Comparison of ENCODE assay signal across 12 cellular contexts in the genomic region with DNA sequence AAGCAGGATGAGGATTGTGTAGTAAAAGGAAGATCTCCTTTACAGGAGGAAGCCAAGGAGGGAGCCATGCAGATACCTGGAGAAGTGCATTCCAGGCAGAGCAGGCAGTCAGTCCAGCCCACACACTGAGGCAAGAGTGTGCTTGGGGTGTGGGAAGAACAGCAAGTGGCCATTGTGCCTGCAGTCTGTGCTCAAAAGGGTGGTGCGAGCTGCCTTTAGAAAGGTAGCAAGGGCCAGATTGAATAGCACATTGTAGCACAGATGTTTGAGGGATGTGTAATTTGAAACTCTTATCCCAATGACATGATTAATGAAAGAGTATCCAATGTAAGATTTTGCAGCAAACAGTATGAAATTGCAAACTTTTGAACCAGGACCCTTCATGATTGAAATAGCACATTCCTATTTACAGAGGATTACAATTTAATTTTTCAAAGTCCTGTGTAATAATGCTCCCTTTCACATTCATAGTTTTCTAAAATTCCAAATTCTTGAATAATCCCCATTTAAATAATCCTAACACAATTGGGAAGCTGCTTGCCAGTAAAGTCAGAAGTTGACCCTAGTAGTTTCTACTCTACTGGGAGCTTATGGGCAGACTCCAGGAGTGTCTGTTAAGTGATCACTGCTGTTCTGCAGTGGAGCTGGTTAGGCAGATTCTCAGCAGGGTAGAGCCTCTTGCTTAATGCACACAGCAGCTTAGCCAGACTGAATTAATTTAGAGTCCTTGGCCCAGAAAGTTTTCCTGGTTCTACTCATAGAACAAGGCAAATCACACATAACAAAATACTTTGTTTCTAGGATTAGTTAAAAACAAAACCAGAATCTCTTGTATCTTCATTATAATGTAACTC.
A peak's percentile ranks its signal among the peaks of the same experiment; 100 is the strongest.
DNase-seq lines count a peak whose midpoint lies in the region; ATAC-seq and TF ChIP-seq lines count a peak whose summit lies in the region.
"Had no signal": no experiment of that assay in that cellular context is flagged by ENCODE, and none has a peak within 500 bp of the region (broad histone marks: within the 10 kb centered on the region; RNA-seq: fewer than 3 reads in every experiment).

No MANE protein-coding gene starts in this region.

- no peak overlapping the region for H3K4ac ChIP-seq in trophoblast cell (ENCODE audit: low read depth, low read length)

- H4K12ac ChIP-seq in trophoblast cell (ENCODE audit: low read depth, low read length): no peak overlapping the region

- H3K4me2 ChIP-seq in trophoblast cell (ENCODE audit: low read length): no peak overlapping the region

- no peak overlapping the region for H2BK12ac ChIP-seq in trophoblast cell (ENCODE audit: low read length)

- H2AK5ac ChIP-seq in trophoblast cell (ENCODE audit: low read length): no peak overlapping the region

- H3K23ac ChIP-seq in trophoblast cell (ENCODE audit: low read length): no peak overlapping the region

- intact Hi-C loops in Right ventricle myocardium inferior (cut with DNase I): no loop called here
- intact Hi-C loops in left ventricle myocardium inferior (cut with micrococcal nuclease): no loop called here
- intact Hi-C loops in breast epithelium (cut with DNase I; ENCODE audit: low total_unique reads): loop anchor here (2.0 kb wide), 1 partner anchor 70 kb away; no protein-coding TSS in a partner anchor
- intact Hi-C loops in aorta (cut with DNase I): no loop called here

- H2BK5ac ChIP-seq in trophoblast cell (ENCODE audit: low read depth, low read length, poor library complexity): no peak overlapping the region

- no peaks in the 10 kb centered on the region for H3K27me3 ChIP-seq in left ventricle myocardium inferior (ENCODE audit: low read depth)
- no peaks in the 10 kb centered on the region for H3K27me3 ChIP-seq in breast epithelium
- no peaks in the 10 kb centered on the region for H3K27me3 ChIP-seq in layer of hippocampus (ENCODE audit: control insufficient read depth, insufficient read depth, low read length)
- no peaks in the 10 kb centered on the region for H3K27me3 ChIP-seq in aorta (ENCODE audit: control insufficient read depth in 1 of 2, insufficient read depth in 2 of 2, low read length in 1 of 2)
- H3K27me3 ChIP-seq in trophoblast cell (ENCODE audit: insufficient read depth, low read length): no peaks in the 10 kb centered on the region
- H3K27me3 ChIP-seq: pancreas had no signal

- H3K79me1 ChIP-seq in trophoblast cell (ENCODE audit: low read length): peaks cover 4% of the 10 kb centered on the region

- H3K79me2 ChIP-seq in trophoblast cell (ENCODE audit: control insufficient read depth, insufficient read depth, low read length, poor library complexity): no peaks in the 10 kb centered on the region

- H2BK120ac ChIP-seq in trophoblast cell (ENCODE audit: insufficient read depth, low read length, poor library complexity): no peak overlapping the region

- no peak for TF ChIP-seq CTCF in left ventricle myocardium inferior (IDR thresholded peaks at IDR 0.05; ENCODE audit: borderline replicate concordance)
- TF ChIP-seq CTCF in breast epithelium (IDR thresholded peaks at IDR 0.05): no peak

- peaks cover 29% of the 10 kb centered on the region for H3K4me1 ChIP-seq in left ventricle myocardium inferior
- peaks cover 4 to 26% of the 10 kb centered on the region in 2 donors for H3K4me1 ChIP-seq in breast epithelium
- H3K4me1 ChIP-seq in aorta (ENCODE audit: control insufficient read depth in 1 of 2, insufficient read depth in 2 of 2, low read length in 2 of 2): no peaks in the 10 kb centered on the region
- H3K4me1 ChIP-seq in trophoblast cell (ENCODE audit: control insufficient read depth in 1 of 2, insufficient read depth in 2 of 2, low read length in 2 of 2): peaks cover 14 to 18% of the 10 kb centered on the region in 2 experiments

- DNase-seq in Right ventricle myocardium inferior (ENCODE audit: missing footprints): no peak
- no peak for DNase-seq in left ventricle myocardium inferior
- DNase-seq in breast epithelium (ENCODE audit: low spot score in 2 of 2): no peak
- no peak for DNase-seq in aorta
- no peak for DNase-seq in trophoblast cell
- DNase-seq in DMS153 treated with DMSO at 0.1 percent for 48 hours (lab: John Stamatoyannopoulos, UW; ENCODE audit: unreplicated experiment): no peak
- no peak for DNase-seq in HuH-7.5 (ENCODE audit: low spot score)
- DNase-seq: NCI-H1930; pancreas; stimulated activated naive CD8-positive, alpha-beta T cell treated with anti-CD3 and anti-CD28 coated beads, Interleukin-15, Interleukin-2, amounts not matched to agents 100 U/mL and 50 U/mL, for 24 hours had no signal

- H3K36me3 ChIP-seq in left ventricle myocardium inferior (peaks cover 15% of the 10 kb centered on the region), breast epithelium (no peaks in the 10 kb centered on the region), aorta (ENCODE audit: control insufficient read depth in 1 of 2, insufficient read depth in 2 of 2, low read length in 1 of 2) (peaks cover 0 to 9% of the 10 kb centered on the region in 2 donors), trophoblast cell (ENCODE audit: control insufficient read depth in 1 of 2, insufficient read depth in 2 of 2, low read length in 2 of 2) (no peaks in the 10 kb centered on the region)
- H3K36me3 ChIP-seq: pancreas had no signal

- H3K14ac ChIP-seq in trophoblast cell (ENCODE audit: low read length): no peak overlapping the region

- H2AFZ ChIP-seq in trophoblast cell (ENCODE audit: insufficient read depth, low read length, poor library complexity): no peak overlapping the region

- no peaks in the 10 kb centered on the region for H3K9me3 ChIP-seq in left ventricle myocardium inferior (replicated peaks)
- H3K9me3 ChIP-seq in breast epithelium: no peaks in the 10 kb centered on the region
- no peaks in the 10 kb centered on the region for H3K9me3 ChIP-seq in aorta (ENCODE audit: control insufficient read depth, low read length)
- no peaks in the 10 kb centered on the region for H3K9me3 ChIP-seq in trophoblast cell (ENCODE audit: insufficient read depth, low read depth, low read length)
- H3K9me3 ChIP-seq: pancreas had no signal

- H4K91ac ChIP-seq in trophoblast cell (ENCODE audit: low read depth, low read length): no peak overlapping the region

- H3K9ac ChIP-seq in trophoblast cell (ENCODE audit: low read length): no peak overlapping the region

- no peak overlapping the region for H3K4me3 ChIP-seq in left ventricle myocardium inferior
- H3K4me3 ChIP-seq in breast epithelium: no peak overlapping the region
- no peak overlapping the region for H3K4me3 ChIP-seq in aorta (ENCODE audit: low read length in 2 of 2)
- no peak overlapping the region for H3K4me3 ChIP-seq in trophoblast cell (ENCODE audit: low read depth, low read length)
- H3K4me3 ChIP-seq: pancreas had no signal

- ATAC-seq in Right ventricle myocardium inferior (peak; percentile 73), aorta (ENCODE audit: low FRiP score) (peak; percentile 78)
- ATAC-seq: pancreas; stimulated activated naive CD8-positive, alpha-beta T cell treated with anti-CD3 and anti-CD28 coated beads, Interleukin-15, Interleukin-2, amounts not matched to agents 100 U/mL and 50 U/mL, for 24 hours had no signal

- no peak overlapping the region for H3K27ac ChIP-seq in left ventricle myocardium inferior (replicated peaks)
- H3K27ac ChIP-seq in breast epithelium: peak overlapping the region; percentile 79 to 88
- peak overlapping the region; percentile 13 for H3K27ac ChIP-seq in layer of hippocampus (ENCODE audit: low read depth, low read length)
- no peak overlapping the region for H3K27ac ChIP-seq in aorta (ENCODE audit: low read depth in 1 of 2, low read length in 2 of 2)
- H3K27ac ChIP-seq in trophoblast cell (ENCODE audit: low read depth, low read length): no peak overlapping the region
- H3K27ac ChIP-seq: epithelial cell of prostate, pancreas had no signal

- WGBS in aorta, 2 donors: 91 to 97% methylated on average over 1 of the region's 1 CpG
- no CpG with 5 or more reads among the region's 1 CpG for WGBS in trophoblast cell (ENCODE audit: extremely low coverage, insufficient coverage, insufficient read length)

- H4K8ac ChIP-seq in trophoblast cell (ENCODE audit: low read depth, low read length): no peak overlapping the region

- TF ChIP-seq POLR2A in breast epithelium (IDR thresholded peaks at IDR 0.05): no peak

- no peak overlapping the region for H3K18ac ChIP-seq in trophoblast cell (ENCODE audit: low read length)

Comparison
In these comparisons a context has a peak if more than half of its experiments do, and no peak if none do; other contexts are left out.
1. H3K27ac ChIP-seq: peak in breast epithelium (2 of 2) and layer of hippocampus (single experiment); none in left ventricle myocardium inferior (single experiment), aorta (0 of 2) and trophoblast cell (single experiment).